11 cellular contexts compared by ENCODE assay signal in genomic region chr11:61447601-61448551, GRCh38. TPM values are rescaled to one million over a fixed set of nuclear protein-coding genes. Genes with fewer than 3 reads are reported as not detected.
DNase-seq lines count a peak whose midpoint lies in the region; ATAC-seq and TF ChIP-seq lines count a peak whose summit lies in the region.
"Had no signal": no experiment of that assay in that cellular context is flagged by ENCODE, and none has a peak within 500 bp of the region (broad histone marks: within the 10 kb centered on the region; RNA-seq: fewer than 3 reads in every experiment).

No MANE protein-coding gene starts in this region.

- H4K12ac ChIP-seq in trophoblast cell (ENCODE audit: low read depth, low read length): no peak overlapping the region

- peak overlapping the region; percentile 51 for H4K91ac ChIP-seq in trophoblast cell (ENCODE audit: low read depth, low read length)
- H4K91ac ChIP-seq in H9 (ENCODE audit: insufficient read length, low read depth, low read length): no peak overlapping the region

- H2BK120ac ChIP-seq in trophoblast cell (ENCODE audit: insufficient read depth, low read length, poor library complexity) (no peak overlapping the region), H9 (ENCODE audit: low read depth, low read length, poor library complexity, severe bottlenecking) (no peak overlapping the region)

- H3K4me1 Mint-ChIP-seq in activated CD4-positive, alpha-beta memory T cell treated with anti-CD3 and anti-CD28 coated beads, Interleukin-2, amount 10 ng/mL, durations not matched to agents 7 days and 5 days: peaks cover 19% of the 10 kb centered on the region
- H3K4me1 Mint-ChIP-seq in H9: peaks cover 6% of the 10 kb centered on the region in 2 experiments; a peak in 3 of 4 replicates

- H3K27me3 ChIP-seq in HCT116 (ENCODE audit: insufficient read depth, low read length) (no peaks in the 10 kb centered on the region), trophoblast cell (ENCODE audit: insufficient read depth, low read length) (no peaks in the 10 kb centered on the region), H9 (ENCODE audit: insufficient read depth, low read length) (no peaks in the 10 kb centered on the region)

- no peaks in the 10 kb centered on the region for H3K9me2 ChIP-seq in HCT116 (ENCODE audit: insufficient read depth)

- H2AFZ ChIP-seq in HCT116 (ENCODE audit: low read depth, low read length, poor library complexity, severe bottlenecking): no peak overlapping the region
- H2AFZ ChIP-seq in trophoblast cell (ENCODE audit: insufficient read depth, low read length, poor library complexity): no peak overlapping the region
- no peak overlapping the region for H2AFZ ChIP-seq in H9 (ENCODE audit: low read length)

- H3K79me1 ChIP-seq in trophoblast cell (ENCODE audit: low read length) (peaks cover 2% of the 10 kb centered on the region), H9 (ENCODE audit: insufficient read depth, low read depth, low read length, poor library complexity, severe bottlenecking) (peaks cover under 1% of the 10 kb centered on the region)

- no peaks in the 10 kb centered on the region for H3K9me3 ChIP-seq in HCT116 (ENCODE audit: control insufficient read depth in 1 of 2, insufficient read depth in 1 of 2, low read depth in 1 of 2, low read length in 2 of 2)
- H3K9me3 ChIP-seq in trophoblast cell (ENCODE audit: insufficient read depth, low read depth, low read length): no peaks in the 10 kb centered on the region
- H3K9me3 ChIP-seq in H9 (ENCODE audit: control insufficient read depth, low read depth, low read length): no peaks in the 10 kb centered on the region

- intact Hi-C loops in HCT116 (cut with micrococcal nuclease): loop anchor here (2.0 kb wide), 1 partner anchor 179 kb away; no protein-coding TSS in a partner anchor

- H2BK15ac ChIP-seq in H9 (ENCODE audit: low read depth, low read length): no peak overlapping the region

- no CpG with 5 or more reads among the region's 12 CpGs for WGBS in trophoblast cell (ENCODE audit: extremely low coverage, insufficient coverage, insufficient read length)
- WGBS in H9 (ENCODE audit: extremely low coverage, insufficient read length, low lambda C conversion rate): no CpG with 5 or more reads among the region's 12 CpGs

- no peak overlapping the region for H3K23ac ChIP-seq in trophoblast cell (ENCODE audit: low read length)
- H3K23ac ChIP-seq in H9 (ENCODE audit: insufficient read length, low read depth, low read length): no peak overlapping the region

- no peak overlapping the region for H3K4ac ChIP-seq in trophoblast cell (ENCODE audit: low read depth, low read length)
- no peak overlapping the region for H3K4ac ChIP-seq in H9 (ENCODE audit: low read depth, low read length)

- H3K36me3 ChIP-seq in HCT116 (ENCODE audit: control insufficient read depth in 1 of 2, insufficient read depth in 2 of 2, low read length in 2 of 2): peaks cover 15 to 18% of the 10 kb centered on the region in 2 experiments
- peaks cover 36 to 38% of the 10 kb centered on the region in 2 experiments for H3K36me3 ChIP-seq in trophoblast cell (ENCODE audit: control insufficient read depth in 1 of 2, insufficient read depth in 2 of 2, low read length in 2 of 2)

- no peak overlapping the region for H4K5ac ChIP-seq in H9 (ENCODE audit: insufficient read length, low read depth, low read length)

- no peak for TF ChIP-seq CTCF in HCT116 (IDR thresholded peaks at IDR 0.05 in 2 of 3, conservative IDR thresholded peaks at IDR 0.05 in 1 of 3; ENCODE audit: borderline replicate concordance in 1 of 3, insufficient read depth in 1 of 3, low read depth in 2 of 3, low read length in 2 of 3)
- TF ChIP-seq CTCF in foreskin fibroblast (IDR thresholded peaks at IDR 0.05; ENCODE audit: low read depth, low read length): no peak
- TF ChIP-seq CTCF in H9 (conservative IDR thresholded peaks at IDR 0.05): no peak

- no peak for TF ChIP-seq RAD21 in HCT116 (IDR thresholded peaks at IDR 0.05; ENCODE audit: low read depth)

- H3K9me3 Mint-ChIP-seq in activated CD4-positive, alpha-beta memory T cell treated with anti-CD3 and anti-CD28 coated beads, Interleukin-2, amount 10 ng/mL, durations not matched to agents 7 days and 5 days: no peaks in the 10 kb centered on the region
- H3K9me3 Mint-ChIP-seq in H9: no peaks in the 10 kb centered on the region

- H2BK5ac ChIP-seq in trophoblast cell (ENCODE audit: low read depth, low read length, poor library complexity) (peak overlapping the region; percentile 54), H9 (ENCODE audit: insufficient read length, low read length) (no peak overlapping the region)

- H3K4me2 ChIP-seq in HCT116 (ENCODE audit: low read length) (no peak overlapping the region), trophoblast cell (ENCODE audit: low read length) (peak overlapping the region; percentile 39), H9 (ENCODE audit: insufficient read depth, insufficient read length, low read length) (no peak overlapping the region)

- no peak overlapping the region for H3K56ac ChIP-seq in H9 (ENCODE audit: insufficient read length, low read depth, low read length)

- H3T11ph ChIP-seq in H9 (ENCODE audit: low read length): no peak overlapping the region

- H2AK5ac ChIP-seq in trophoblast cell (ENCODE audit: low read length): no peak overlapping the region
- H2AK5ac ChIP-seq in H9 (ENCODE audit: insufficient read length, low read length): no peak overlapping the region

- no peak overlapping the region for H3K4me3 ChIP-seq in HCT116 (replicated peaks in 1 of 2; ENCODE audit: low read depth in 1 of 2, low read length in 2 of 2)
- H3K4me3 ChIP-seq in foreskin fibroblast (ENCODE audit: low read depth in 1 of 2, low read length in 2 of 2): no peak overlapping the region
- H3K4me3 ChIP-seq in trophoblast cell (ENCODE audit: low read depth, low read length): no peak overlapping the region

- CTCF ChIA-PET in HCT116 (lab: Charles Lee): interaction anchor here (0.9 to 3.1 kb wide), 6 partner anchors 12 to 285 kb away, joined by 4 to 37 read pairs (median 9); no protein-coding TSS in a partner anchor
- CTCF ChIA-PET in activated CD4-positive, alpha-beta memory T cell treated with anti-CD3 and anti-CD28 coated beads, Interleukin-2, amount 10 ng/mL, durations not matched to agents 7 days and 5 days (lab: Charles Lee): interaction anchor here (0.6 to 6.8 kb wide), 14 partner anchors 9 to 1153 kb away, joined by 3 to 86 read pairs (median 10); partner anchors contain the start of genes CPSF7, LRRC10B and SDHAF2

- no peak overlapping the region for H3K4me3 Mint-ChIP-seq in activated CD4-positive, alpha-beta memory T cell treated with anti-CD3 and anti-CD28 coated beads, Interleukin-2, amount 10 ng/mL, durations not matched to agents 7 days and 5 days
- H3K4me3 Mint-ChIP-seq in H9: no peak overlapping the region

- H3K27ac ChIP-seq in HCT116 (ENCODE audit: low read depth, low read length): no peak overlapping the region
- H3K27ac ChIP-seq in trophoblast cell (ENCODE audit: low read depth, low read length): peak overlapping the region; percentile 72
- H3K27ac ChIP-seq in H9 (ENCODE audit: insufficient read length, low read depth, low read length): no peak overlapping the region
- H3K27ac ChIP-seq: C4-2B had no signal

- peaks cover 51% of the 10 kb centered on the region for H3K36me3 Mint-ChIP-seq in activated CD4-positive, alpha-beta memory T cell treated with anti-CD3 and anti-CD28 coated beads, Interleukin-2, amount 10 ng/mL, durations not matched to agents 7 days and 5 days (ENCODE audit: low read depth)
- peaks cover 21 to 63% (median 41%) of the 10 kb centered on the region in 3 experiments; a peak in 6 of 7 replicates for H3K36me3 Mint-ChIP-seq in H9 (ENCODE audit: insufficient read depth in 1 of 3, low read depth in 3 of 3)

- H4K20me1 ChIP-seq in HCT116 (ENCODE audit: insufficient read depth): no peaks in the 10 kb centered on the region; the same call in 1 of the 2 replicates
- peaks cover 3% of the 10 kb centered on the region for H4K20me1 ChIP-seq in H9 (ENCODE audit: control insufficient read depth, insufficient read depth, insufficient read length)

- ATAC-seq in HCT116: no peak
- ATAC-seq in HG02678 (IDR thresholded peaks at IDR 0.05; ENCODE audit: unreplicated experiment): no peak

- POLR2A ChIA-PET in HCT116 (lab: Charles Lee): no interaction called here
- POLR2A ChIA-PET in activated CD4-positive, alpha-beta memory T cell treated with anti-CD3 and anti-CD28 coated beads, Interleukin-2, amount 10 ng/mL, durations not matched to agents 7 days and 5 days (lab: Charles Lee): interaction anchor here (0.9 to 3.3 kb wide), 4 partner anchors 12 to 62 kb away, joined by 4 to 24 read pairs (median 8); partner anchors contain the start of genes CPSF7, LRRC10B and SDHAF2

- H3K27ac Mint-ChIP-seq in activated CD4-positive, alpha-beta memory T cell treated with anti-CD3 and anti-CD28 coated beads, Interleukin-2, amount 10 ng/mL, durations not matched to agents 7 days and 5 days: peak overlapping the region; percentile 47
- no peak overlapping the region for H3K27ac Mint-ChIP-seq in H9

- RAD21 ChIA-PET in HCT116 (lab: Charles Lee; ENCODE audit: low non-redundant PET in 1 of 2, low total read pairs in 2 of 2, uncharacterized antibody in 2 of 2, unreplicated experiment in 2 of 2): interaction anchor here in 1 of 2 experiments (1.6 kb wide), 1 partner anchor 12 kb away, joined by 5 read pairs; no protein-coding TSS in a partner anchor

- H3K23me2 ChIP-seq in H9 (ENCODE audit: insufficient read length, low read depth, low read length, poor library complexity, severe bottlenecking): no peaks in the 10 kb centered on the region

- DNase-seq in HCT116 (ENCODE audit: low read depth, low spot score) (no peak), foreskin fibroblast (peak; percentile 15 to 20), trophoblast cell (no peak), H9 (no peak)
- no peak for DNase-seq in activated CD4-positive, alpha-beta memory T cell treated with anti-CD3 and anti-CD28 coated beads, Interleukin-2, amount 10 ng/mL, durations not matched to agents 7 days and 5 days
- no peak for DNase-seq in effector CD4-positive, alpha-beta T cell
- DNase-seq: erythroblast; NCI-H2107; stimulated activated CD4-positive, alpha-beta T cell treated with anti-CD3 and anti-CD28 coated beads, Interleukin-2, amount 100 ng/mL, for 24 hours had no signal

- H3K27me3 Mint-ChIP-seq in activated CD4-positive, alpha-beta memory T cell treated with anti-CD3 and anti-CD28 coated beads, Interleukin-2, amount 10 ng/mL, durations not matched to agents 7 days and 5 days: no peaks in the 10 kb centered on the region
- no peaks in the 10 kb centered on the region for H3K27me3 Mint-ChIP-seq in H9 (ENCODE audit: low read depth)

- H2BK12ac ChIP-seq in trophoblast cell (ENCODE audit: low read length) (no peak overlapping the region), H9 (ENCODE audit: insufficient read length, low read depth, low read length) (no peak overlapping the region)

- H3K18ac ChIP-seq in trophoblast cell (ENCODE audit: low read length): no peak overlapping the region
- no peak overlapping the region for H3K18ac ChIP-seq in H9 (ENCODE audit: insufficient read length, low read depth, low read length)

- no peak overlapping the region for H3K9ac ChIP-seq in HCT116 (ENCODE audit: low read length)
- H3K9ac ChIP-seq in trophoblast cell (ENCODE audit: low read length): no peak overlapping the region
- H3K9ac ChIP-seq in H9 (ENCODE audit: extremely low read depth, insufficient read length, low read length): no peak overlapping the region

- no peak overlapping the region for H3K14ac ChIP-seq in trophoblast cell (ENCODE audit: low read length)
- no peak overlapping the region for H3K14ac ChIP-seq in H9 (ENCODE audit: insufficient read depth, low read length)

- BruUV-seq in HCT116 (replicated peaks; lab: Mats Ljungman, UMichigan): TSS peak; percentile 1

- no peak for TF ChIP-seq POLR2A in HCT116 (IDR thresholded peaks at IDR 0.05; ENCODE audit: borderline replicate concordance, extremely low read depth, insufficient read depth, insufficient read length)

- H3K4me1 ChIP-seq in HCT116 (ENCODE audit: control insufficient read depth in 1 of 2, insufficient read depth in 2 of 2, low read length in 2 of 2) (peaks cover 0 to 8% of the 10 kb centered on the region in 2 experiments; a peak in 2 of 4 replicates), trophoblast cell (ENCODE audit: control insufficient read depth in 1 of 2, insufficient read depth in 2 of 2, low read length in 2 of 2) (peaks cover 3 to 12% of the 10 kb centered on the region in 2 experiments), H9 (ENCODE audit: insufficient read depth, low read length) (no peaks in the 10 kb centered on the region)

- no peak overlapping the region for H2BK20ac ChIP-seq in H9 (ENCODE audit: low read depth, low read length, poor library complexity, severe bottlenecking)

- H3K79me2 ChIP-seq in HCT116 (ENCODE audit: insufficient read depth, low read length): peaks cover 24% of the 10 kb centered on the region
- H3K79me2 ChIP-seq in trophoblast cell (ENCODE audit: control insufficient read depth, insufficient read depth, low read length, poor library complexity): no peaks in the 10 kb centered on the region
- H3K79me2 ChIP-seq in H9 (ENCODE audit: insufficient read depth, low read length): no peaks in the 10 kb centered on the region

- H4K8ac ChIP-seq in trophoblast cell (ENCODE audit: low read depth, low read length): peak overlapping the region; percentile 32
- no peak overlapping the region for H4K8ac ChIP-seq in H9 (replicated peaks; ENCODE audit: insufficient read length, low read depth, low read length)

RNA-seq across cellular contexts. Expression of gene SDHAF2, which starts 18.0 kb away (rescaled TPM):
- total RNA-seq in HCT116 (2021; ENCODE audit: unreplicated experiment): 34.0 TPM
- polyA plus RNA-seq in HCT116 (2012): 32.8 and 36.5 TPM in 2 replicates
- 10 to 100 TPM; 47.3 to 47.5 TPM for total RNA-seq in activated CD4-positive, alpha-beta memory T cell treated with anti-CD3 and anti-CD28 coated beads, Interleukin-2, amount 10 ng/mL, durations not matched to agents 7 days and 5 days
- polyA plus RNA-seq in trophoblast cell (2013): 24.1 and 24.8 TPM in 2 replicates
- total RNA-seq in H9 (2021): 41.8 and 45.2 TPM in 2 replicates

RNA-seq across cellular contexts. Expression of gene CPSF7, which starts 18.1 kb away (rescaled TPM):
- total RNA-seq in HCT116 (2021; ENCODE audit: unreplicated experiment): 110 TPM
- 48.9 and 58.1 TPM in 2 replicates for polyA plus RNA-seq in HCT116 (2012)
- 10 to 100 TPM; 89.6 to 90.2 TPM for total RNA-seq in activated CD4-positive, alpha-beta memory T cell treated with anti-CD3 and anti-CD28 coated beads, Interleukin-2, amount 10 ng/mL, durations not matched to agents 7 days and 5 days
- 92.9 and 93.6 TPM in 2 replicates for polyA plus RNA-seq in trophoblast cell (2013)
- total RNA-seq in H9 (2021): 133 and 145 TPM in 2 replicates

RNA-seq across cellular contexts. Expression of gene TMEM216, which starts 55.5 kb away (rescaled TPM):
- 13.7 TPM for total RNA-seq in HCT116 (2021; ENCODE audit: unreplicated experiment)
- polyA plus RNA-seq in HCT116 (2012): 21.1 and 23.5 TPM in 2 replicates
- total RNA-seq in activated CD4-positive, alpha-beta memory T cell treated with anti-CD3 and anti-CD28 coated beads, Interleukin-2, amount 10 ng/mL, durations not matched to agents 7 days and 5 days: 1 to 10 TPM; 7.6 to 9.3 TPM
- polyA plus RNA-seq in trophoblast cell (2013): 12.5 and 14.4 TPM in 2 replicates
- 24.3 and 25.2 TPM in 2 replicates for total RNA-seq in H9 (2021)

Comparison
In these comparisons a context has a peak if more than half of its experiments do, and no peak if none do; other contexts are left out.
1. DNase-seq: peak in foreskin fibroblast (2 of 2); none in HCT116 (single experiment), activated CD4-positive, alpha-beta memory T cell treated with anti-CD3 and anti-CD28 coated beads, Interleukin-2, amount 10 ng/mL, durations not matched to agents 7 days and 5 days (single experiment), trophoblast cell (0 of 2), H9 (single experiment) and effector CD4-positive, alpha-beta T cell (single experiment).